In genomic region chr11:12603362-12604088, GRCh38 we compare ENCODE assay signal across 30 cellular contexts.
"Had no signal": no experiment of that assay in that cellular context is flagged by ENCODE, and none has a peak within 500 bp of the region (broad histone marks: within the 10 kb centered on the region; RNA-seq: fewer than 3 reads in every experiment).

No MANE protein-coding gene starts in this region.

- H3K27me3 ChIP-seq: ascending aorta, cardiac muscle cell had no signal

- H3K27ac Mint-ChIP-seq: activated B cell treated with CpG ODN at 0.5 μM for 24 hours; activated CD8-positive, alpha-beta T cell treated with anti-CD3 and anti-CD28 coated beads for 36 hours; activated naive CD4-positive, alpha-beta T cell treated with anti-CD3 and anti-CD28 coated beads, Interleukin-2, amount 50 U/mL, for 24 hours; activated naive CD8-positive, alpha-beta T cell treated with anti-CD3 and anti-CD28 coated beads, Interleukin-2, amount 10 ng/mL, durations not matched to agents 7 days and 5 days; activated T-cell treated with anti-CD3 and anti-CD28 coated beads, Interleukin-2, amount 50 U/mL, for 24 hours; activated T-helper 2 cell treated with anti-CD3 and anti-CD28 coated beads, Interferon-gamma antibody, Interleukin-2, Interleukin-4, amounts not matched to agents 10 μg/mL and 5 μg/mL and 100 μg/mL, durations not matched to agents 14 hours and 24 hours and 36 hours; T-cell; T-helper 17 cell had no signal

- H3K9me3 Mint-ChIP-seq: activated naive CD4-positive, alpha-beta T cell treated with anti-CD3 and anti-CD28 coated beads, Interleukin-2, amount 50 U/mL, for 24 hours; activated T-helper 2 cell treated with anti-CD3 and anti-CD28 coated beads, Interferon-gamma antibody, Interleukin-2, Interleukin-4, amounts not matched to agents 10 μg/mL and 5 μg/mL and 100 μg/mL, durations not matched to agents 14 hours and 24 hours and 36 hours had no signal

- H3K4me3 Mint-ChIP-seq: activated B cell treated with CpG ODN at 0.5 μM for 24 hours; activated CD8-positive, alpha-beta T cell treated with anti-CD3 and anti-CD28 coated beads for 36 hours; activated naive CD4-positive, alpha-beta T cell treated with anti-CD3 and anti-CD28 coated beads, Interleukin-2, amount 50 U/mL, for 24 hours; activated naive CD8-positive, alpha-beta T cell treated with anti-CD3 and anti-CD28 coated beads, Interleukin-2, amount 10 ng/mL, durations not matched to agents 7 days and 5 days; activated T-cell treated with anti-CD3 and anti-CD28 coated beads, Interleukin-2, amount 50 U/mL, for 24 hours; T-cell; T-helper 17 cell had no signal

- H3K27ac ChIP-seq: ascending aorta, VCaP had no signal

- H3K9me3 ChIP-seq: ascending aorta had no signal

- H3K4me1 ChIP-seq: ascending aorta had no signal

- H3K27me3 Mint-ChIP-seq: activated B cell treated with CpG ODN at 0.5 μM for 24 hours had no signal

- H3K36me3 Mint-ChIP-seq: activated naive CD8-positive, alpha-beta T cell treated with anti-CD3 and anti-CD28 coated beads, Interleukin-2, amount 10 ng/mL, durations not matched to agents 7 days and 5 days; T-cell had no signal

- H3K36me3 ChIP-seq: ascending aorta, cardiac muscle cell had no signal

- ATAC-seq: activated CD8-positive, alpha-beta T cell treated with anti-CD3 and anti-CD28 coated beads for 36 hours; Panc1; T-cell; T-helper 17 cell had no signal

- DNase-seq: activated B cell treated with CpG ODN at 0.5 μM for 24 hours; activated CD4-positive, alpha-beta T cell treated with anti-CD3 and anti-CD28 coated beads for 48 hours; activated CD4-positive, alpha-beta T cell treated with anti-CD3 and anti-CD28 coated beads, Interleukin-2, amount 50 U/mL, for 4 hours; activated CD4-positive, CD25-positive, alpha-beta regulatory T cell treated with anti-CD3 and anti-CD28 coated beads, Interleukin-2, amount 50 U/mL, for 72 hours; activated CD8-positive, alpha-beta T cell treated with anti-CD3 and anti-CD28 coated beads for 36 hours; activated gamma-delta T cell; activated naive CD4-positive, alpha-beta T cell treated with Interleukin-2 at 50 U/mL for 16 hours; activated naive CD8-positive, alpha-beta T cell treated with anti-CD3 and anti-CD28 coated beads, Interleukin-2, amount 10 ng/mL, durations not matched to agents 7 days and 5 days; activated T-cell treated with anti-CD3 and anti-CD28 coated beads, Interleukin-2, amount 50 U/mL, for 24 hours; amygdala; NCI-H1048; NCI-H1105 treated with DMSO at 0.1 percent for 48 hours; NCI-H1436; NCI-H1694; NCI-H1930; NCI-H2081 treated with DMSO at 0.1 percent for 48 hours; NCI-H226; NCI-H446 treated with DMSO at 0.1 percent for 48 hours; NCI-H524; NCI-H69; SIG-M5; T-cell; T-helper 17 cell; T-helper 9 cell had no signal

- H3K4me1 Mint-ChIP-seq: activated B cell treated with CpG ODN at 0.5 μM for 24 hours; activated naive CD8-positive, alpha-beta T cell treated with anti-CD3 and anti-CD28 coated beads, Interleukin-2, amount 10 ng/mL, durations not matched to agents 7 days and 5 days had no signal

- H3K4me3 ChIP-seq: ascending aorta, cardiac muscle cell had no signal
